18 cellular contexts compared by ENCODE assay signal in the genomic region with DNA sequence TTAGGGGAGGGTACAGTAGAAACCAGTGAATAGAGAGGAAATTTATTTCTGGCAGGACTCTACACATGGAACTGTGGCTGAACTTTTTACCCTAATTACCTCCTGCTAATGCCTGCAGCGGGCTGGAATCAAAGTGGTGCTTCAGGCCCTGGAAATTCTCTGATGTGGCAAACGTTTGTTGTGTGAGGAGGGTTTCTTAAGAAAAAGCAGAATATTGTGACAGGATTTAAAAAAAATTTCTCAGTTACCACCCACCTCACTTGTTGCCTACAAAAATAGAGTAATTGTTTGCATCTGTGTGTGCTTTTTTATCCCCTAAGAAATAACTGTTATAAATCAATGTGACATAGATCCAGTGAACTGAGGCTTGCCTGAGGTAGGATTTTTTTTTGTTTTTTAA.
DNase-seq lines count a peak whose midpoint lies in the region; ATAC-seq and TF ChIP-seq lines count a peak whose summit lies in the region.
"Had no signal": no experiment of that assay in that cellular context is flagged by ENCODE, and none has a peak within 500 bp of the region (broad histone marks: within the 10 kb centered on the region; RNA-seq: fewer than 3 reads in every experiment).

No MANE protein-coding gene starts in this region.

- TF ChIP-seq CTCF in cardiac muscle cell (IDR thresholded peaks at IDR 0.05; ENCODE audit: low read depth, low read length) (no peak), heart left ventricle (IDR thresholded peaks at IDR 0.05) (no peak), fibroblast of mammary gland (conservative IDR thresholded peaks at IDR 0.05; ENCODE audit: control insufficient read depth, insufficient read depth, low read depth, low read length) (no peak), Caco-2 (IDR thresholded peaks at IDR 0.05; ENCODE audit: insufficient read depth in 1 of 2, low read depth in 1 of 2, low read length in 1 of 2, severe bottlenecking in 1 of 2, unreplicated experiment in 1 of 2) (no peak)

- CTCF ChIA-PET in Caco-2 (lab: Charles Lee): no interaction called here

- H3K4me1 Mint-ChIP-seq in Caco-2 (ENCODE audit: low read depth, unreplicated experiment) (no peaks in the 10 kb centered on the region), T-helper 17 cell (peaks cover 2% of the 10 kb centered on the region)
- H3K4me1 Mint-ChIP-seq: activated naive CD4-positive, alpha-beta T cell treated with anti-CD3 and anti-CD28 coated beads, Interleukin-2, amount 10 ng/mL, durations not matched to agents 7 days and 5 days had no signal

- 37 to 55% (median 44%) methylated on average over 2 of the region's 2 CpGs for WGBS in heart left ventricle, 4 donors

- BruUV-seq in Caco-2 (replicated peaks; lab: Mats Ljungman, UMichigan): no TSS peak

- H3K36me3 ChIP-seq in cardiac muscle cell (no peaks in the 10 kb centered on the region), heart left ventricle (no peaks in the 10 kb centered on the region), Caco-2 (ENCODE audit: control insufficient read depth, insufficient read depth, low read length) (no peaks in the 10 kb centered on the region)
- H3K36me3 ChIP-seq: breast epithelium, esophagus squamous epithelium, upper lobe of left lung had no signal

- peak; percentile 5 to 46 for DNase-seq in cardiac muscle cell (ENCODE audit: low read depth in 1 of 2, low spot score in 1 of 2)
- DNase-seq in heart left ventricle: no peak
- DNase-seq in NCI-H69 (lab: John Stamatoyannopoulos, UW): peak; percentile 45
- DNase-seq in fibroblast of mammary gland (ENCODE audit: low read depth): peak; percentile 9
- no peak for DNase-seq in Caco-2
- DNase-seq in T-helper 17 cell: no peak
- no peak for DNase-seq in erythroblast (lab: John Stamatoyannopoulos, UW)
- DNase-seq: activated CD4-positive, alpha-beta T cell treated with anti-CD3 and anti-CD28 coated beads for 36 hours; activated CD8-positive, alpha-beta memory T cell treated with anti-CD3 and anti-CD28 coated beads, Interleukin-2, amount 50 U/mL, for 48 hours; activated naive CD4-positive, alpha-beta T cell treated with anti-CD3 and anti-CD28 coated beads, Interleukin-2, amount 10 ng/mL, durations not matched to agents 7 days and 5 days; esophagus squamous epithelium; hypothalamus; left cardiac atrium; NK-92 treated with Interleukin-12 subunit alpha and Interleukin-12 subunit beta, amount 100 ng/mL, for 24 hours; stimulated activated naive B cell treated with anti-CD40 and anti-IgM and Interleukin-4, amounts not matched to agents 10 μg/mL and 1 μg/mL and 100 μg/mL, for 72 hours; upper lobe of left lung had no signal

- POLR2A ChIA-PET in Caco-2 (lab: Charles Lee): no interaction called here

- H3K4me1 ChIP-seq in cardiac muscle cell (ENCODE audit: low read depth) (peaks cover 26% of the 10 kb centered on the region), heart left ventricle (peaks cover 0 to 10% (median 4%) of the 10 kb centered on the region in 12 donors), Caco-2 (no peaks in the 10 kb centered on the region; the same call in 1 of the 2 replicates)

- H3K9me3 ChIP-seq in cardiac muscle cell (ENCODE audit: low read depth) (no peaks in the 10 kb centered on the region), heart left ventricle (no peaks in the 10 kb centered on the region), Caco-2 (no peaks in the 10 kb centered on the region), T-helper 17 cell (ENCODE audit: control insufficient read depth, low read length, poor library complexity, severe bottlenecking) (no peaks in the 10 kb centered on the region)
- H3K9me3 ChIP-seq: breast epithelium, esophagus squamous epithelium, upper lobe of left lung had no signal

- H3K4me3 Mint-ChIP-seq in Caco-2 (ENCODE audit: unreplicated experiment) (no peak overlapping the region), T-helper 17 cell (no peak overlapping the region)
- H3K4me3 Mint-ChIP-seq: activated CD4-positive, alpha-beta T cell treated with anti-CD3 and anti-CD28 coated beads for 36 hours; activated naive CD4-positive, alpha-beta T cell treated with anti-CD3 and anti-CD28 coated beads, Interleukin-2, amount 10 ng/mL, durations not matched to agents 7 days and 5 days; stimulated activated naive B cell treated with anti-CD40 and anti-IgM and Interleukin-4, amounts not matched to agents 10 μg/mL and 1 μg/mL and 100 μg/mL, for 72 hours had no signal

- no peaks in the 10 kb centered on the region for H3K9me3 Mint-ChIP-seq in Caco-2 (ENCODE audit: unreplicated experiment)
- H3K9me3 Mint-ChIP-seq: activated naive CD4-positive, alpha-beta T cell treated with anti-CD3 and anti-CD28 coated beads, Interleukin-2, amount 10 ng/mL, durations not matched to agents 7 days and 5 days; stimulated activated naive B cell treated with anti-CD40 and anti-IgM and Interleukin-4, amounts not matched to agents 10 μg/mL and 1 μg/mL and 100 μg/mL, for 72 hours had no signal

- intact Hi-C loops in heart left ventricle (cut with DNase I): no loop called here
- intact Hi-C loops in Caco-2 (cut with micrococcal nuclease; ENCODE audit: unreplicated experiment): no loop called here

- ATAC-seq in heart left ventricle (no peak), T-helper 17 cell (no peak), HG02885 (IDR thresholded peaks at IDR 0.05; ENCODE audit: poor library complexity, unreplicated experiment) (no peak)
- ATAC-seq: activated CD4-positive, alpha-beta T cell treated with anti-CD3 and anti-CD28 coated beads for 36 hours had no signal

- H3K4me3 ChIP-seq in cardiac muscle cell (no peak overlapping the region), heart left ventricle (no peak overlapping the region), fibroblast of mammary gland (ENCODE audit: control insufficient read depth, low read depth, low read length) (no peak overlapping the region), Caco-2 (ENCODE audit: low read depth, low read length) (no peak overlapping the region)
- H3K4me3 ChIP-seq: breast epithelium, esophagus squamous epithelium, upper lobe of left lung had no signal

- no peak for TF ChIP-seq POLR2A in heart left ventricle (IDR thresholded peaks at IDR 0.05)
- no peak for TF ChIP-seq POLR2A in erythroblast (IDR thresholded peaks at IDR 0.05; ENCODE audit: low read length)

- H3K27ac Mint-ChIP-seq in Caco-2 (ENCODE audit: unreplicated experiment): no peak overlapping the region
- no peak overlapping the region for H3K27ac Mint-ChIP-seq in T-helper 17 cell
- H3K27ac Mint-ChIP-seq: activated CD4-positive, alpha-beta T cell treated with anti-CD3 and anti-CD28 coated beads for 36 hours; activated naive CD4-positive, alpha-beta T cell treated with anti-CD3 and anti-CD28 coated beads, Interleukin-2, amount 10 ng/mL, durations not matched to agents 7 days and 5 days; stimulated activated naive B cell treated with anti-CD40 and anti-IgM and Interleukin-4, amounts not matched to agents 10 μg/mL and 1 μg/mL and 100 μg/mL, for 72 hours had no signal

- H3K27ac ChIP-seq in cardiac muscle cell: peak overlapping the region; percentile 10
- H3K27ac ChIP-seq in heart left ventricle: no peak overlapping the region
- H3K27ac ChIP-seq: breast epithelium, esophagus squamous epithelium, upper lobe of left lung had no signal

- peaks cover 12% of the 10 kb centered on the region for H3K27me3 Mint-ChIP-seq in Caco-2 (ENCODE audit: insufficient read depth, unreplicated experiment)
- H3K27me3 Mint-ChIP-seq in T-helper 17 cell: no peaks in the 10 kb centered on the region
- H3K27me3 Mint-ChIP-seq: activated CD4-positive, alpha-beta T cell treated with anti-CD3 and anti-CD28 coated beads for 36 hours; activated naive CD4-positive, alpha-beta T cell treated with anti-CD3 and anti-CD28 coated beads, Interleukin-2, amount 10 ng/mL, durations not matched to agents 7 days and 5 days; stimulated activated naive B cell treated with anti-CD40 and anti-IgM and Interleukin-4, amounts not matched to agents 10 μg/mL and 1 μg/mL and 100 μg/mL, for 72 hours had no signal

- H3K27me3 ChIP-seq in cardiac muscle cell (no peaks in the 10 kb centered on the region), heart left ventricle (no peaks in the 10 kb centered on the region), Caco-2 (replicated peaks; ENCODE audit: control insufficient read depth, insufficient read depth, low read length) (no peaks in the 10 kb centered on the region)
- H3K27me3 ChIP-seq: breast epithelium, esophagus squamous epithelium, upper lobe of left lung had no signal

- no peaks in the 10 kb centered on the region for H3K36me3 Mint-ChIP-seq in Caco-2 (ENCODE audit: insufficient read depth, unreplicated experiment)
- no peaks in the 10 kb centered on the region for H3K36me3 Mint-ChIP-seq in T-helper 17 cell (ENCODE audit: low read depth)
- H3K36me3 Mint-ChIP-seq: activated naive CD4-positive, alpha-beta T cell treated with anti-CD3 and anti-CD28 coated beads, Interleukin-2, amount 10 ng/mL, durations not matched to agents 7 days and 5 days; stimulated activated naive B cell treated with anti-CD40 and anti-IgM and Interleukin-4, amounts not matched to agents 10 μg/mL and 1 μg/mL and 100 μg/mL, for 72 hours had no signal

Comparison
In these comparisons a context has a peak if more than half of its experiments do, and no peak if none do; other contexts are left out.
1. DNase-seq: peak in cardiac muscle cell (2 of 2), NCI-H69 (single experiment) and fibroblast of mammary gland (single experiment); none in heart left ventricle (0 of 5), Caco-2 (0 of 2), T-helper 17 cell (0 of 3) and erythroblast (0 of 2).